Comparison of ENCODE assay signal across 17 cellular contexts in genomic region chr12:117158096-117158495, GRCh38.
"Had no signal": no experiment of that assay in that cellular context is flagged by ENCODE, and none has a peak within 500 bp of the region (broad histone marks: within the 10 kb centered on the region; RNA-seq: fewer than 3 reads in every experiment).

No MANE protein-coding gene starts in this region.

- H3K4me3 ChIP-seq: MG63 had no signal

- H3K4me2 ChIP-seq: SK-N-SH had no signal

- H3K27ac ChIP-seq: RWPE1 had no signal

- DNase-seq: Karpas-422, KG1, MG63, NCI-H1092, NCI-H1436, NCI-H187, NCI-H2029, NCI-H2081 treated with DMSO at 0.1 percent for 48 hours, NCI-H2171, NCI-H446, NCI-H510A, NCI-H524 treated with DMSO at 0.1 percent for 48 hours, NCI-H69, NCI-H774, SHP77, SK-N-SH had no signal

- H3K27me3 ChIP-seq: MG63 had no signal

- H3K9me3 ChIP-seq: MG63, SK-N-SH had no signal
